In the genomic region with DNA sequence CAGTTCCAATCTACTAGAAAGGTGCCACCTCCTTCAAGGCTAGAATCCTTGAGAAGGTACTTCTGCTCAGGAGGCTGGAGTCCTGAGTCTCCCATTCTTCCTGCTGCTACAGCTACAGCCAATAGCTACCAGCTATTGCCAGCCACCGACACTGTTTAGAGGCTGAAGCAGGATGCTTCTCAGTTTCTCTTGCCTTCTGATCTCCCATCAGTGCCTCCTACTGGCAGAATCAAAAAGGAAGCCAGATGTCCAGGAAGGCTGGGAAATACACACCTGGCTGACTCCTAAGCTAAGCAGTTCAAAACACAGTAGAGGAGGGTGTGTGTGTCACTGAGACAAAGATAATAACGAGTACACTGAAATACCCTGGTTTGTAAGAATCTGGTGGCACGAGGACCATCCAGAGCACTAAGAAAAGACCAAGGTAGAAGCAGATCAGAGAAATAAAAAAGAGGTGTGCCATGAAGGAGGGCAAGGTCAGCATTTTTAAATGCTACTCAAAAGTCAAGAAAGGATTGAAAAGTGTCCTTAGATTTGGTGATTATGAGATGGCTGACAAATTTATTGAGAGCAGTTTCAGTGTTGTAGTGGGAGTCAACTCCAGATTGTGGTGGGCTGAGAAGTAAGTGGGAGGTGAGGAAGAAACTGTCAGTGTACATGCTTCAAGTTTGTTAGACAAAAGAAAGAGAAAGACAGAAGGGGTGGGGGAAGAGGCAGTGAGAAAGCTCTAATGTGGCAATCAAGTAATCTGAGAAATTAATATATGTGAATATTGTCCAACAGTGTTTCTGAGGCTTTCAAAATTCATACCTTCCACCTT, we compare ENCODE assay signal across 8 cellular contexts. TPM values are rescaled to one million over a fixed set of nuclear protein-coding genes. Genes with fewer than 3 reads are reported as not detected.
DNase-seq lines count a peak whose midpoint lies in the region; ATAC-seq and TF ChIP-seq lines count a peak whose summit lies in the region.

No MANE protein-coding gene starts in this region.

- H3K4me1 ChIP-seq in psoas muscle, result peaks cover 18% of the 10 kb centered on the region

- intact Hi-C loops in psoas muscle (cut with DNase I), result loop anchor here in 1 of 2 donors (5.0 kb wide), 1 partner anchor 68 kb away; no protein-coding TSS in a partner anchor

- no peak overlapping the region for H3K4me3 ChIP-seq in MG63
- H3K4me3 ChIP-seq in psoas muscle, result no peak overlapping the region

- TF ChIP-seq CTCF in psoas muscle (IDR thresholded peaks at IDR 0.05), result peak; percentile 5

- no peaks in the 10 kb centered on the region for H3K27me3 ChIP-seq in MG63
- no peaks in the 10 kb centered on the region for H3K27me3 ChIP-seq in psoas muscle (ENCODE audit: insufficient read depth in 3 of 3, low read length in 2 of 3)

- no peaks in the 10 kb centered on the region for H3K36me3 ChIP-seq in MG63
- H3K36me3 ChIP-seq in psoas muscle (ENCODE audit: insufficient read depth in 1 of 2, low read depth in 1 of 2), result no peaks in the 10 kb centered on the region

- H3K9me3 ChIP-seq in MG63, result no peaks in the 10 kb centered on the region
- no peaks in the 10 kb centered on the region for H3K9me3 ChIP-seq in psoas muscle

- 33 to 35% (median 34%) methylated on average over 3 of the region's 3 CpGs for WGBS in psoas muscle, 3 donors

- ATAC-seq in psoas muscle, result no peak

- peak; percentile 17 for DNase-seq in NCI-H146 (lab: John Stamatoyannopoulos, UW)
- no peak for DNase-seq in NCI-H146 treated with DMSO at 0.1 percent for 48 hours (lab: John Stamatoyannopoulos, UW; ENCODE audit: unreplicated experiment)
- DNase-seq in MG63, result peak; percentile 48
- peak; percentile 38 for DNase-seq in cerebellar cortex (ENCODE audit: low spot score)
- no peak for DNase-seq in psoas muscle
- DNase-seq in NOMO-1 (lab: John Stamatoyannopoulos, UW; ENCODE audit: unreplicated experiment in 2 of 2), result no peak
- DNase-seq in NOMO-1 treated with dmso at 0.1 percent for 144 hours (lab: John Stamatoyannopoulos, UW; ENCODE audit: unreplicated experiment), result no peak
- DNase-seq in NCI-H2029 treated with DMSO at 0.1 percent for 48 hours (lab: John Stamatoyannopoulos, UW), result no peak

- H3K27ac ChIP-seq in psoas muscle, result no peak overlapping the region

RNA-seq across cellular contexts. Expression of a gene that starts 2.3 kb away (rescaled TPM):
- total RNA-seq in MG63 (2014; rRNA removed; shearing (Covaris generic); ENCODE audit: low replicate concordance), result 16.8 and 18.9 TPM in 2 replicates
- 10 to 100 TPM in 2 of 4 donors, 1 to 10 TPM in 2; 3.2 to 12.0 (median 9.4) TPM for total RNA-seq in psoas muscle
- 1 to 10 TPM; 6.3 to 7.4 (median 7.1) TPM for polyA plus RNA-seq in psoas muscle

RNA-seq across cellular contexts. Expression of a gene that starts 13.2 kb away (rescaled TPM):
- total RNA-seq in MG63 (2014; rRNA removed; shearing (Covaris generic); ENCODE audit: low replicate concordance), result 207 and 281 TPM in 2 replicates
- total RNA-seq in psoas muscle, result 100 to 1,000 TPM in 3 of 4 donors, 10 to 100 TPM in 1; 70.0 to 135 (median 115) TPM
- 10 to 100 TPM; 62.2 to 93.0 (median 64.4) TPM for polyA plus RNA-seq in psoas muscle

RNA-seq across cellular contexts. Expression of a gene that starts 14.4 kb away (rescaled TPM):
- total RNA-seq in MG63 (2014; rRNA removed; shearing (Covaris generic); ENCODE audit: low replicate concordance), result 0.76 and 0.79 TPM in 2 replicates
- 1 to 10 TPM; 1.4 to 7.6 (median 3.6) TPM for total RNA-seq in psoas muscle
- polyA plus RNA-seq in psoas muscle, result 1 to 10 TPM; 2.8 to 3.1 (median 2.9) TPM

RNA-seq across cellular contexts. Expression of a gene that starts 54.2 kb away (rescaled TPM):
- not detected in 2 replicates for total RNA-seq in MG63 (2014; rRNA removed; shearing (Covaris generic); ENCODE audit: low replicate concordance)
- total RNA-seq in psoas muscle, result 1 to 10 TPM in 2 of 4 donors, under 1 TPM in 2; 0.48 to 1.5 (median 0.85) TPM
- under 1 TPM; 0.36 to 0.77 (median 0.58) TPM for polyA plus RNA-seq in psoas muscle

Comparison
In these comparisons a context has a peak if more than half of its experiments do, and no peak if none do; other contexts are left out.
1. DNase-seq: peak in NCI-H146 (single experiment), MG63 (single experiment) and cerebellar cortex (single experiment); none in NCI-H146 treated with DMSO at 0.1 percent for 48 hours (single experiment), psoas muscle (0 of 2), NOMO-1 (0 of 2), NOMO-1 treated with dmso at 0.1 percent for 144 hours (single experiment) and NCI-H2029 treated with DMSO at 0.1 percent for 48 hours (single experiment).